2 cellular contexts compared by ENCODE assay signal in genomic region chr1:81304187-81304586, GRCh38.
A peak's percentile ranks its signal among the peaks of the same experiment; 100 is the strongest.
TF ChIP-seq lines count a peak whose summit lies in the region.

No MANE protein-coding gene starts in this region.

TF ChIP-seq in A549, 52 proteins besides CTCF, POLR2A, EP300 and RAD21 (continued from another document):
- TF ChIP-seq BHLHE40 (IDR thresholded peaks at IDR 0.05; ENCODE audit: low read depth, low read length) = no peak
TF ChIP-seq in A549: peak in this region for 1.

TF ChIP-seq in HCT116, 20 proteins besides CTCF, POLR2A, EP300 and RAD21 (continued from another document):
- TF ChIP-seq FOSL1 (IDR thresholded peaks at IDR 0.05; ENCODE audit: low read depth) (peak; percentile 22; the same call in 1 of the 2 replicates), JUND (IDR thresholded peaks at IDR 0.05) (0 out of 2 replicates have a peak, but pooled peaks have one; percentile 12)
